1 cellular context compared by ENCODE assay signal in genomic region chr14:103118019-103118662, GRCh38.
A peak's percentile ranks its signal among the peaks of the same experiment; 100 is the strongest.
TF ChIP-seq lines count a peak whose summit lies in the region.

No MANE protein-coding gene starts in this region.

TF ChIP-seq in K562, 482 proteins besides CTCF, POLR2A, EP300 and RAD21 (continued from another document):
- TF ChIP-seq ZNF316 (IDR thresholded peaks at IDR 0.05) (no peak), NKRF (IDR thresholded peaks at IDR 0.05; ENCODE audit: borderline replicate concordance) (no peak), ZNF318 (IDR thresholded peaks at IDR 0.05; ENCODE audit: borderline replicate concordance in 1 of 2, low read depth in 1 of 2) (no peak), RAD51 (IDR thresholded peaks at IDR 0.05; ENCODE audit: borderline replicate concordance, low read depth) (peak; percentile 65), GTF2A2 (tag; IDR thresholded peaks at IDR 0.05) (no peak), ARNT (IDR thresholded peaks at IDR 0.05) (no peak), ZC3H11A (IDR thresholded peaks at IDR 0.05; ENCODE audit: low read depth, low read length) (no peak), ZFP36 (IDR thresholded peaks at IDR 0.05; ENCODE audit: low read depth, low read length, partially characterized antibody) (peak; percentile 62), ZNF395 (CRISPR knock-in tag; IDR thresholded peaks at IDR 0.05) (no peak), RB1 (IDR thresholded peaks at IDR 0.05; ENCODE audit: low read depth) (no peak), MNT (conservative IDR thresholded peaks at IDR 0.05) (0 out of 4 replicates have a peak, but pooled peaks of 1 of the 2 experiments have one; percentile 42), MTA2 (IDR thresholded peaks at IDR 0.05; ENCODE audit: low read depth) (no peak), CREB3 (tag; conservative IDR thresholded peaks at IDR 0.05; ENCODE audit: low read depth) (peak; percentile 31; the same call in 1 of the 2 replicates), DPF2 (IDR thresholded peaks at IDR 0.05) (no peak), ZNF644 (tag; IDR thresholded peaks at IDR 0.05; ENCODE audit: low read depth) (0 out of 2 replicates have a peak, but pooled peaks have one; percentile 14), MYC (IDR thresholded peaks at IDR 0.05; ENCODE audit: low read depth, low read length) (0 out of 2 replicates have a peak, but pooled peaks have one; percentile 13), MYC (CRISPR knock-in tag; IDR thresholded peaks at IDR 0.05; ENCODE audit: borderline replicate concordance, low read depth) (no peak), CHCHD3 (CRISPR knock-in tag; IDR thresholded peaks at IDR 0.05) (no peak), HDAC1 (IDR thresholded peaks at IDR 0.05) (0 out of 4 replicates have a peak, but pooled peaks of 1 of the 2 experiments have one; percentile 37), ETV6 (IDR thresholded peaks at IDR 0.05; ENCODE audit: borderline replicate concordance in 1 of 2, low read depth in 2 of 2, low read length in 1 of 2) (no peak), ETV6 (CRISPR knock-in tag; IDR thresholded peaks at IDR 0.05; ENCODE audit: borderline replicate concordance) (no peak), CXXC5 (CRISPR knock-in tag; IDR thresholded peaks at IDR 0.05) (0 out of 2 replicates have a peak, but pooled peaks have one; percentile 22), SRSF1 (IDR thresholded peaks at IDR 0.05; ENCODE audit: low read depth, low read length) (no peak)
